ENCODE assay signal across 8 cellular contexts in the genomic region with DNA sequence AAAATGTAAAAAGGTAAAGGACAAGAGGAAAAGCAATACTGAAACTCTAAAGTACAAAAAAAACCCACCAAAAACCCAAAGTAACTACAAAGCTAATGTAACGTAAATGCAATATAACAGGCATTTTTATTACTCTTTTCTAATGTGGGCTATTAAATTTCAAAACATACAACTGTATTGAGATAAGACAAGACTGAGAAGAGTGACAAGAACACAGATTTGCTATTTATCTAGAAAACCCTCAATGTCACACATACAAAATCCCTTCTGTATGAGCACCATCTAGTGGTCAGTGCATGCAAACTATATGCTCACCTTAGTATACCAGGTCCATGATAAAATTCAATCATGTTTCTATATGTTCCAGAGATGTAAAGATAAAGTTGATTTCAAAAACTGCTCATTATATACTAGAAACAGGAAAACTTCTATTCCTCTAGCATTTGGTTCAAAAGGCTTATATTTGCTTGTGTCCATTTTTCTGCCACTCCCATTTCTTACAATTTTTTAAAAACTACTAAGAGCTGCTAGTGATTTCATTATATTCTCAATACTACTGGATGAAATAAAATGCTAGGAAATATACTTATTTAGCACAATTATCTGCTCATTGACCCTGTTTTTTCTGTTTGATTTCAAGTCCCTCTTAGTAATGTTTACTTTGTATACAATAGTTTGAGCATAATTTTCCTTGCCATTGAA.
DNase-seq lines count a peak whose midpoint lies in the region; ATAC-seq and TF ChIP-seq lines count a peak whose summit lies in the region.

No MANE protein-coding gene starts in this region.

- H3K27ac ChIP-seq in VCaP (peak overlapping the region; percentile 37), foreskin keratinocyte (no peak overlapping the region), parathyroid adenoma (no peak overlapping the region)

- H3K9me3 Mint-ChIP-seq in activated naive CD4-positive, alpha-beta T cell treated with anti-CD3 and anti-CD28 coated beads for 36 hours = no peaks in the 10 kb centered on the region

- CTCF ChIA-PET in activated naive CD4-positive, alpha-beta T cell treated with anti-CD3 and anti-CD28 coated beads for 36 hours (lab: Charles Lee) = interaction anchor here (0.8 to 2.1 kb wide), 13 partner anchors 10 to 364 kb away, joined by 3 to 8 read pairs (median 5); partner anchors contain the start of gene MELTF

- peak; percentile 30 for DNase-seq in activated naive CD4-positive, alpha-beta T cell treated with anti-CD3 and anti-CD28 coated beads for 36 hours
- DNase-seq in activated naive CD4-positive, alpha-beta T cell treated with Interleukin-2 at 50 U/mL for 16 hours = no peak
- peak; percentile 36 for DNase-seq in HFF-Myc (ENCODE audit: extremely low read depth, low read depth)
- DNase-seq in NCI-H2171 (lab: John Stamatoyannopoulos, UW) = peak; percentile 67
- DNase-seq in foreskin keratinocyte = peak in 1 of 2 donors; percentile 38

- H3K9ac ChIP-seq in parathyroid adenoma = no peak overlapping the region

- H3K36me3 Mint-ChIP-seq in activated naive CD4-positive, alpha-beta T cell treated with anti-CD3 and anti-CD28 coated beads for 36 hours (ENCODE audit: low read depth) = peaks cover 4% of the 10 kb centered on the region

- H3K4me3 Mint-ChIP-seq in activated naive CD4-positive, alpha-beta T cell treated with anti-CD3 and anti-CD28 coated beads for 36 hours = no peak overlapping the region

- peaks cover 9% of the 10 kb centered on the region for H3K4me1 ChIP-seq in foreskin keratinocyte
- H3K4me1 ChIP-seq in parathyroid adenoma = peaks cover 3% of the 10 kb centered on the region

- H3K27me3 ChIP-seq in foreskin keratinocyte (no peaks in the 10 kb centered on the region), parathyroid adenoma (ENCODE audit: control insufficient read depth, insufficient read depth, low read length) (no peaks in the 10 kb centered on the region)

- no peaks in the 10 kb centered on the region for H3K27me3 Mint-ChIP-seq in activated naive CD4-positive, alpha-beta T cell treated with anti-CD3 and anti-CD28 coated beads for 36 hours (ENCODE audit: low read depth)

- intact Hi-C loops in activated naive CD4-positive, alpha-beta T cell treated with anti-CD3 and anti-CD28 coated beads for 36 hours (cut with micrococcal nuclease) = loop anchor here (1.0 to 5.0 kb wide), 3 partner anchors 184 to 350 kb away; no protein-coding TSS in a partner anchor

- no peak overlapping the region for H3K27ac Mint-ChIP-seq in activated naive CD4-positive, alpha-beta T cell treated with anti-CD3 and anti-CD28 coated beads for 36 hours

- peak; percentile 70 for TF ChIP-seq CTCF in HFF-Myc (IDR thresholded peaks at IDR 0.05; ENCODE audit: low read depth, low read length, missing control alignments)
- peak; percentile 86 for TF ChIP-seq CTCF in VCaP (conservative IDR thresholded peaks at IDR 0.05)
- peak; percentile 84 for TF ChIP-seq CTCF in foreskin keratinocyte (conservative IDR thresholded peaks at IDR 0.05)
- peak; percentile 83 for TF ChIP-seq CTCF in parathyroid adenoma (IDR thresholded peaks at IDR 0.05)

- H3K79me2 ChIP-seq in parathyroid adenoma = no peaks in the 10 kb centered on the region

- no peaks in the 10 kb centered on the region for H3K36me3 ChIP-seq in parathyroid adenoma (ENCODE audit: control insufficient read depth, insufficient read depth, low read length)

- no peak overlapping the region for H2AFZ ChIP-seq in parathyroid adenoma

- H3K4me3 ChIP-seq in HFF-Myc (replicated peaks; ENCODE audit: low read depth, low read length) (no peak overlapping the region), parathyroid adenoma (ENCODE audit: low read depth, low read length) (no peak overlapping the region)

- no peaks in the 10 kb centered on the region for H3K9me3 ChIP-seq in parathyroid adenoma (ENCODE audit: control insufficient read depth, low read length)

- H3K4me1 Mint-ChIP-seq in activated naive CD4-positive, alpha-beta T cell treated with anti-CD3 and anti-CD28 coated beads for 36 hours (ENCODE audit: low read depth) = peaks cover 16% of the 10 kb centered on the region

- peak; percentile 64 for ATAC-seq in foreskin keratinocyte
- ATAC-seq in HG03442 (IDR thresholded peaks at IDR 0.05; ENCODE audit: unreplicated experiment) = no peak

- H3K4me2 ChIP-seq in parathyroid adenoma (ENCODE audit: low read length) = no peak overlapping the region
